ENCODE assay signal across 8 cellular contexts in genomic region chr1:224644553-224645154, GRCh38.
DNase-seq lines count a peak whose midpoint lies in the region; ATAC-seq and TF ChIP-seq lines count a peak whose summit lies in the region.

No MANE protein-coding gene starts in this region.

- no peak overlapping the region for H2AFZ ChIP-seq in Loucy (ENCODE audit: low read length)

- H3K36me3 ChIP-seq in Loucy (ENCODE audit: insufficient read depth, low read length) = no peaks in the 10 kb centered on the region
- H3K36me3 ChIP-seq in adipocyte (ENCODE audit: control insufficient read depth, insufficient read depth, low read length, severe bottlenecking) = no peaks in the 10 kb centered on the region

- peaks cover 49% of the 10 kb centered on the region for H3K4me1 ChIP-seq in Loucy (ENCODE audit: insufficient read depth, low read length, poor library complexity, severe bottlenecking)
- peaks cover 7% of the 10 kb centered on the region for H3K4me1 ChIP-seq in adipocyte (ENCODE audit: control insufficient read depth, insufficient read depth, low read length)

- 0 out of 2 replicates have a peak, but pooled peaks cover 3% of the 10 kb centered on the region for H3F3A ChIP-seq in Loucy (ENCODE audit: low read depth)

- H3K9me2 ChIP-seq in Loucy (replicated peaks; ENCODE audit: low read depth, low read length) = no peaks in the 10 kb centered on the region

- DNase-seq in EH (ENCODE audit: low read depth) (peak; percentile 53), T-helper 1 cell (peak in 3 of 5 donors; percentile 23 to 64 (median 46)), adipocyte (ENCODE audit: low read depth) (peak; percentile 70), iPS DF 19.7 (ENCODE audit: low read depth, low spot score) (peak; percentile 50), dedifferentiated amniotic fluid mesenchymal stem cell (ENCODE audit: extremely low spot score) (no peak)
- DNase-seq in stimulated activated CD4-positive, alpha-beta T cell treated with anti-CD3 and anti-CD28 coated beads, Interleukin-15, amount 100 ng/mL, for 1 hour (ENCODE audit: low read depth in 1 of 2, low spot score in 1 of 2) = peak; percentile 8 to 21

- H3K27me3 ChIP-seq in Loucy (ENCODE audit: insufficient read depth, low read length, poor library complexity, severe bottlenecking) (no peaks in the 10 kb centered on the region), adipocyte (replicated peaks; ENCODE audit: control insufficient read depth, insufficient read depth, low read length) (no peaks in the 10 kb centered on the region)

- TF ChIP-seq CTCF in Loucy (conservative IDR thresholded peaks at IDR 0.05; ENCODE audit: low read length) = peak; percentile 95

- no peaks in the 10 kb centered on the region for H3K9me3 ChIP-seq in Loucy (ENCODE audit: insufficient read depth, low read depth, low read length)
- no peaks in the 10 kb centered on the region for H3K9me3 ChIP-seq in adipocyte (ENCODE audit: control insufficient read depth, low read length)

- no peaks in the 10 kb centered on the region for H4K20me1 ChIP-seq in Loucy (ENCODE audit: insufficient read depth, low read length, poor library complexity, severe bottlenecking)

- peak; percentile 61 for ATAC-seq in GM21717 (IDR thresholded peaks at IDR 0.05; ENCODE audit: unreplicated experiment)

- no peak overlapping the region for H3K4me3 ChIP-seq in Loucy (ENCODE audit: low read length, poor library complexity, severe bottlenecking)
- H3K4me3 ChIP-seq in adipocyte (ENCODE audit: low read length) = no peak overlapping the region

- H3K79me2 ChIP-seq in Loucy (ENCODE audit: insufficient read depth, low read length) = peaks cover 11% of the 10 kb centered on the region; the same call in 1 of the 2 replicates

- no peak overlapping the region for H3K4me2 ChIP-seq in Loucy (ENCODE audit: low read depth, low read length, poor library complexity, severe bottlenecking)

- H3K9ac ChIP-seq in Loucy (ENCODE audit: low read depth, low read length, poor library complexity, severe bottlenecking) = no peak overlapping the region
- H3K9ac ChIP-seq in adipocyte (ENCODE audit: low read length) = no peak overlapping the region
